8 cellular contexts compared by ENCODE assay signal in the genomic region with DNA sequence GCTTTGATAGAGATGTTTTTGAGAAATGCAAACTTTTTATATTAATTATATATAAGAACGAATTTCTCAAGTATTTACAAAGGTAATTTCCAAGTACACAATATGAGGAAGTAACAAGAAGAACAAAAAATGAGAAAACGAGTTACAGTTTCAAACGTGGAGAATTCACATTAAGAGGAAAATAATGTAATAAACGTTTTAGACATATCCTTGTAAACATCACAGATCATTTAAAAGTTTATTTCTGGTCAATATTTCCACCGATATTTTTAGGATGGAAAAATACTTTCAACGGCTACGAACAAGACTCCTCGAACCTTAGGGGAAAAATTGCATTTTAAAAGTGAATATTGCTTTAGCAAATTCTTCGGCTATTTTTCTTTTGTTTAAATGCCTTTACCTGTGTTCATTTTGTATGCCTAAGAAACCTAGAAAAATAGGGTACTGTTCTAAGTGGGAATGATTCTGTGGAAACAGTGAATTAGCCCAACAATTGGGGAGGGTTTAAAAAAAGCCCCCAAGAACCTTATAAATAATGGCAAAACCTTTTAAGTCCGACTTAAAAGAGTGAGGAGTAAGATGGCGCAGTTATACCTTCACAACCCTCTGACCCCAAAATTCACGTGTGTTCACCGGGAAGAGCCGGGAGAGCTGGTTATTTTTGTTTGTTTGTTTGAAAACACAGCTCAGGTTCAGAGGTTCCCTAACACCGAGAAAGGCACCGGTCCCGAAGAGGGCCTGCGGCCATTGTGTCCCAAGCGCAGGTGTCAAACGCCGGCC. TPM values are rescaled to one million over a fixed set of nuclear protein-coding genes. Genes with fewer than 3 reads are reported as not detected.
DNase-seq lines count a peak whose midpoint lies in the region; ATAC-seq, FAIRE-seq and TF ChIP-seq lines count a peak whose summit lies in the region.

No MANE protein-coding gene starts in this region.

- H3K9ac ChIP-seq in keratinocyte (ENCODE audit: control insufficient read depth, extremely low read depth, insufficient read depth, low read length) = no peak overlapping the region
- H3K9ac ChIP-seq in smooth muscle cell (ENCODE audit: low read depth) = no peak overlapping the region

- H2AFZ ChIP-seq in keratinocyte (ENCODE audit: control insufficient read depth, low read length) = no peak overlapping the region
- no peak overlapping the region for H2AFZ ChIP-seq in smooth muscle cell (ENCODE audit: low read depth)

- H3K36me3 ChIP-seq in keratinocyte (ENCODE audit: control insufficient read depth in 2 of 2, extremely low read depth in 1 of 2, insufficient read depth in 2 of 2, low read length in 2 of 2) (no peaks in the 10 kb centered on the region), smooth muscle cell (ENCODE audit: low read depth) (no peaks in the 10 kb centered on the region)

- peak overlapping the region in 2 of 3 experiments; percentile 51 to 59 for H3K4me3 ChIP-seq in keratinocyte (ENCODE audit: control insufficient read depth in 2 of 3, extremely low read depth in 1 of 3, insufficient read depth in 2 of 3, low read depth in 1 of 3, low read length in 3 of 3)
- peak overlapping the region; percentile 51 for H3K4me3 ChIP-seq in smooth muscle cell

- POLR2A ChIA-PET in WTC11 (lab: Charles Lee) = no interaction called here

- peak; percentile 22 for DNase-seq in NOMO-1 treated with DMSO at 0.1 percent for 48 hours (lab: John Stamatoyannopoulos, UW; ENCODE audit: unreplicated experiment)
- DNase-seq in NOMO-1 treated with dmso at 0.1 percent for 144 hours (lab: John Stamatoyannopoulos, UW; ENCODE audit: unreplicated experiment) = no peak
- DNase-seq in WTC11 (ENCODE audit: low spot score) = no peak
- no peak for DNase-seq in keratinocyte (ENCODE audit: low read depth, low spot score)
- DNase-seq in smooth muscle cell (lab: John Stamatoyannopoulos, UW; ENCODE audit: unreplicated experiment) = no peak
- no peak for DNase-seq in globus pallidus (ENCODE audit: low spot score)
- no peak for DNase-seq in DMS 273 (lab: John Stamatoyannopoulos, UW; ENCODE audit: unreplicated experiment)

- H3K4me2 ChIP-seq in keratinocyte (ENCODE audit: control insufficient read depth, extremely low read depth, insufficient read depth, low read depth, low read length) = peak overlapping the region; percentile 85
- H3K4me2 ChIP-seq in smooth muscle cell = peak overlapping the region; percentile 90

- 19% methylated on average over 17 of the region's 21 CpGs for WGBS in smooth muscle cell (ENCODE audit: low lambda C conversion rate)

- H3K79me2 ChIP-seq in keratinocyte (ENCODE audit: control insufficient read depth, insufficient read depth, low read length) = no peaks in the 10 kb centered on the region
- no peaks in the 10 kb centered on the region for H3K79me2 ChIP-seq in smooth muscle cell (ENCODE audit: low read depth)

- CTCF ChIA-PET in WTC11 (lab: Charles Lee) = interaction anchor here (0.8 to 1.3 kb wide), 2 partner anchors 29 to 74 kb away, joined by 3 to 4 read pairs; no protein-coding TSS in a partner anchor

- peaks cover 24% of the 10 kb centered on the region for H3K4me1 Mint-ChIP-seq in WTC11

- no peak for FAIRE-seq in keratinocyte (lab: Jason Lieb, UNC)

- H3F3A ChIP-seq in smooth muscle cell (ENCODE audit: low read depth) = no peaks in the 10 kb centered on the region

- dilution Hi-C loops in keratinocyte (cut with MboI; ENCODE audit: extremely low pct_ligation_motif_present, low sequenced_read_pairs) = no loop called here

- H4K20me1 ChIP-seq in keratinocyte (ENCODE audit: control insufficient read depth, extremely low read depth, insufficient read depth, low read length) (no peaks in the 10 kb centered on the region), smooth muscle cell (ENCODE audit: low read depth) (no peaks in the 10 kb centered on the region)

- H3K9me1 ChIP-seq in keratinocyte (ENCODE audit: control insufficient read depth, extremely low read depth, insufficient read depth, low read length) = no peaks in the 10 kb centered on the region

- H3K27me3 Mint-ChIP-seq in WTC11 (ENCODE audit: low read depth) = peaks cover 98% of the 10 kb centered on the region

- H3K9me3 Mint-ChIP-seq in WTC11 = 0 out of 2 replicates have a peak, but pooled peaks cover 3% of the 10 kb centered on the region

- peak overlapping the region; percentile 69 for H3K4me3 Mint-ChIP-seq in WTC11

- H3K27ac ChIP-seq in keratinocyte (ENCODE audit: control insufficient read depth, insufficient read depth, low read length) = no peak overlapping the region
- H3K27ac ChIP-seq in smooth muscle cell (ENCODE audit: low read depth) = no peak overlapping the region

- peaks cover 13% of the 10 kb centered on the region for H3K4me1 ChIP-seq in keratinocyte (ENCODE audit: control insufficient read depth, extremely low read depth, insufficient read depth, low read length)
- peaks cover 35% of the 10 kb centered on the region for H3K4me1 ChIP-seq in smooth muscle cell (ENCODE audit: low read depth)

- H3K27ac Mint-ChIP-seq in WTC11 = no peak overlapping the region

- H3K27me3 ChIP-seq in keratinocyte (ENCODE audit: control insufficient read depth, extremely low read depth, insufficient read depth, low read length) = peaks cover 78% of the 10 kb centered on the region
- H3K27me3 ChIP-seq in smooth muscle cell (ENCODE audit: low read depth) = peaks cover 92% of the 10 kb centered on the region

- no peak; the same call in 1 of the 2 replicates for ATAC-seq in WTC11
- no peak for ATAC-seq in GM19397 (IDR thresholded peaks at IDR 0.05; ENCODE audit: unreplicated experiment)

- TF ChIP-seq CTCF in WTC11 (IDR thresholded peaks at IDR 0.05) (no peak), keratinocyte (optimal IDR thresholded peaks at IDR 0.05 in 1 of 3, IDR thresholded peaks at IDR 0.05 in 1 of 3, conservative IDR thresholded peaks at IDR 0.05 in 1 of 3; ENCODE audit: extremely low read depth in 1 of 3, insufficient read depth in 2 of 3, low read length in 3 of 3) (no peak), smooth muscle cell (IDR thresholded peaks at IDR 0.05; ENCODE audit: borderline replicate concordance, insufficient read depth, poor library complexity, severe bottlenecking) (no peak)

- no peaks in the 10 kb centered on the region for H3K36me3 Mint-ChIP-seq in WTC11

- H3K9me3 ChIP-seq in keratinocyte (ENCODE audit: control insufficient read depth, low read depth, low read length) (no peaks in the 10 kb centered on the region), smooth muscle cell (replicated peaks; ENCODE audit: low read depth) (no peaks in the 10 kb centered on the region)

TF ChIP-seq in WTC11, 78 proteins besides CTCF, POLR2A, EP300 and RAD21:
- TF ChIP-seq SP1 (CRISPR knock-in tag; conservative IDR thresholded peaks at IDR 0.05) (no peak), ELF4 (CRISPR knock-in tag; IDR thresholded peaks at IDR 0.05; ENCODE audit: low read depth) (no peak), ZNF281 (CRISPR knock-in tag; IDR thresholded peaks at IDR 0.05) (no peak), IRF1 (CRISPR knock-in tag; IDR thresholded peaks at IDR 0.05) (no peak)
- TF ChIP-seq, protein P1, sequence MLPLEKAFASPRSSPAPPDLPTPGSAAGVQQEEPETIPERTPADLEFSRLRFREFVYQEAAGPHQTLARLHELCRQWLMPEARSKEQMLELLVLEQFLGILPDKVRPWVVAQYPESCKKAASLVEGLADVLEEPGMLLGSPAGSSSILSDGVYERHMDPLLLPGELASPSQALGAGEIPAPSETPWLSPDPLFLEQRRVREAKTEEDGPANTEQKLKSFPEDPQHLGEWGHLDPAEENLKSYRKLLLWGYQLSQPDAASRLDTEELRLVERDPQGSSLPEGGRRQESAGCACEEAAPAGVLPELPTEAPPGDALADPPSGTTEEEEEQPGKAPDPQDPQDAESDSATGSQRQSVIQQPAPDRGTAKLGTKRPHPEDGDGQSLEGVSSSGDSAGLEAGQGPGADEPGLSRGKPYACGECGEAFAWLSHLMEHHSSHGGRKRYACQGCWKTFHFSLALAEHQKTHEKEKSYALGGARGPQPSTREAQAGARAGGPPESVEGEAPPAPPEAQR (CRISPR knock-in tag; IDR thresholded peaks at IDR 0.05) = no peak

RNA-seq across cellular contexts. Expression of gene HNF1B, which starts 3.3 kb away (rescaled TPM):
- 0.14 to 0.26 TPM (median 0.23 TPM) in 3 replicates for total RNA-seq in WTC11 (2021)
- polyA plus RNA-seq in keratinocyte = not detected in 3 replicates
- not detected for polyA plus RNA-seq in keratinocyte (2011; ENCODE audit: low read depth)
- polyA plus RNA-seq in keratinocyte (2011; cell fraction: cytosol; rRNA removed) = not detected in 2 replicates
- polyA plus RNA-seq in keratinocyte (2011; cell fraction: nucleus; rRNA removed) = not detected in 2 replicates
- not detected in 2 replicates for polyA plus RNA-seq in keratinocyte (2012; ENCODE audit: low replicate concordance)
- polyA minus RNA-seq in keratinocyte = not detected in 3 replicates
- not detected for polyA minus RNA-seq in keratinocyte (2011; cell fraction: cytosol; rRNA and poly(A)+ RNA removed)
- polyA minus RNA-seq in keratinocyte (2011; cell fraction: nucleus; rRNA and poly(A)+ RNA removed) = not detected in 2 replicates
- not detected in 2 replicates for total RNA-seq in smooth muscle cell
- not detected in 2 replicates for polyA plus RNA-seq in smooth muscle cell
